ENCODE assay signal across 15 cellular contexts in genomic region chr15:39584266-39584659, GRCh38. TPM values are rescaled to one million over a fixed set of nuclear protein-coding genes. Genes with fewer than 3 reads are reported as not detected.
DNase-seq lines count a peak whose midpoint lies in the region; ATAC-seq and TF ChIP-seq lines count a peak whose summit lies in the region.
"Had no signal": no experiment of that assay in that cellular context is flagged by ENCODE, and none has a peak within 500 bp of the region (broad histone marks: within the 10 kb centered on the region; RNA-seq: fewer than 3 reads in every experiment).

No MANE protein-coding gene starts in this region.

- peak overlapping the region; percentile 89 for H3K4me2 ChIP-seq in osteoblast (ENCODE audit: insufficient read depth, low read length)

- H3K4me3 ChIP-seq in left ventricle myocardium inferior: peak overlapping the region; percentile 78
- peak overlapping the region; percentile 91 for H3K4me3 ChIP-seq in fibroblast of pulmonary artery (replicated peaks; ENCODE audit: low read depth, low read length)
- H3K4me3 ChIP-seq in osteoblast (ENCODE audit: insufficient read depth, low read length): peak overlapping the region; percentile 84
- H3K4me3 ChIP-seq in uterus: peak overlapping the region; percentile 90 to 91
- H3K4me3 ChIP-seq in aorta (ENCODE audit: low read length in 2 of 2): no peak overlapping the region
- no peak overlapping the region for H3K4me3 ChIP-seq in endodermal cell (ENCODE audit: low read length)

- no peak for TF ChIP-seq POLR2A in uterus (IDR thresholded peaks at IDR 0.05)

- H3K4me1 Mint-ChIP-seq in endodermal cell: peaks cover 13% of the 10 kb centered on the region

- H3K27me3 ChIP-seq in left ventricle myocardium inferior (ENCODE audit: low read depth) (peaks cover 4% of the 10 kb centered on the region), osteoblast (ENCODE audit: insufficient read depth, low read length) (no peaks in the 10 kb centered on the region), uterus (no peaks in the 10 kb centered on the region), aorta (ENCODE audit: control insufficient read depth in 1 of 2, insufficient read depth in 2 of 2, low read length in 1 of 2) (no peaks in the 10 kb centered on the region), endodermal cell (ENCODE audit: control insufficient read depth, insufficient read depth, low read length, poor library complexity, severe bottlenecking) (no peaks in the 10 kb centered on the region)

- peaks cover 61% of the 10 kb centered on the region for H3K36me3 ChIP-seq in left ventricle myocardium inferior
- peaks cover 78% of the 10 kb centered on the region for H3K36me3 ChIP-seq in osteoblast (ENCODE audit: insufficient read depth, low read length)
- no peaks in the 10 kb centered on the region for H3K36me3 ChIP-seq in uterus
- H3K36me3 ChIP-seq in aorta (ENCODE audit: control insufficient read depth in 1 of 2, insufficient read depth in 2 of 2, low read length in 1 of 2): no peaks in the 10 kb centered on the region
- peaks cover 63% of the 10 kb centered on the region for H3K36me3 ChIP-seq in endodermal cell (ENCODE audit: control insufficient read depth, insufficient read depth, low read length)
- H3K36me3 ChIP-seq: WERI-Rb-1 had no signal

- ATAC-seq in Right ventricle myocardium inferior (no peak), aorta (ENCODE audit: low FRiP score) (no peak)
- ATAC-seq: naive thymus-derived CD8-positive, alpha-beta T cell had no signal

- TF ChIP-seq CTCF in left ventricle myocardium inferior (IDR thresholded peaks at IDR 0.05; ENCODE audit: borderline replicate concordance) (no peak), fibroblast of pulmonary artery (IDR thresholded peaks at IDR 0.05; ENCODE audit: low read length, missing control alignments) (no peak), osteoblast (IDR thresholded peaks at IDR 0.05; ENCODE audit: extremely low read depth, low read depth, low read length) (no peak), uterus (IDR thresholded peaks at IDR 0.05) (no peak), endodermal cell (conservative IDR thresholded peaks at IDR 0.05) (no peak)

- no peaks in the 10 kb centered on the region for H3K9me3 Mint-ChIP-seq in endodermal cell
- H3K9me3 Mint-ChIP-seq: naive thymus-derived CD8-positive, alpha-beta T cell had no signal

- H3K9ac ChIP-seq in endodermal cell (ENCODE audit: extremely low read depth, low read length, poor library complexity, severe bottlenecking): no peak overlapping the region

- no peak overlapping the region for H3K27ac Mint-ChIP-seq in endodermal cell
- H3K27ac Mint-ChIP-seq: activated naive CD8-positive, alpha-beta T cell; naive thymus-derived CD8-positive, alpha-beta T cell had no signal

- H3K4me3 Mint-ChIP-seq in endodermal cell: no peak overlapping the region
- H3K4me3 Mint-ChIP-seq: activated naive CD8-positive, alpha-beta T cell had no signal

- peaks cover 32% of the 10 kb centered on the region for H3K79me2 ChIP-seq in osteoblast (ENCODE audit: insufficient read depth, low read length)

- peaks cover 19% of the 10 kb centered on the region for H3K36me3 Mint-ChIP-seq in endodermal cell (ENCODE audit: low read depth)
- H3K36me3 Mint-ChIP-seq: activated naive CD8-positive, alpha-beta T cell; naive thymus-derived CD8-positive, alpha-beta T cell had no signal

- peaks cover 79% of the 10 kb centered on the region for H4K20me1 ChIP-seq in osteoblast (ENCODE audit: insufficient read depth, low read length)

- WGBS in aorta, 2 donors: 93 to 95% methylated on average over 7 of the region's 7 CpGs
- WGBS in endodermal cell (ENCODE audit: insufficient coverage in 1 of 2, insufficient read length in 1 of 2), 2 experiments: 94 to 97% methylated on average over 6 to 7 of the region's 7 CpGs

- peaks cover 10% of the 10 kb centered on the region for H3K27me3 Mint-ChIP-seq in endodermal cell (ENCODE audit: insufficient read depth)

- H3K9me3 ChIP-seq in left ventricle myocardium inferior (replicated peaks) (no peaks in the 10 kb centered on the region), osteoblast (ENCODE audit: low read depth, low read length) (no peaks in the 10 kb centered on the region), uterus (no peaks in the 10 kb centered on the region), aorta (ENCODE audit: control insufficient read depth, low read length) (no peaks in the 10 kb centered on the region), endodermal cell (ENCODE audit: control insufficient read depth, low read length) (no peaks in the 10 kb centered on the region)

- intact Hi-C loops in left ventricle myocardium inferior (cut with micrococcal nuclease): loop anchor here (5.0 to 10.0 kb wide), 2 partner anchors 412 to 759 kb away; no protein-coding TSS in a partner anchor
- intact Hi-C loops in Right ventricle myocardium inferior (cut with DNase I): loop anchor here (5.0 kb wide), 5 partner anchors 92 to 877 kb away; no protein-coding TSS in a partner anchor
- intact Hi-C loops in uterus (cut with DNase I; ENCODE audit: low total_unique reads): loop anchor here (5.0 kb wide), 2 partner anchors 412 to 767 kb away; no protein-coding TSS in a partner anchor
- intact Hi-C loops in aorta (cut with DNase I): loop anchor here (5.0 to 10.0 kb wide), 5 partner anchors 412 to 769 kb away; no protein-coding TSS in a partner anchor

- no peak overlapping the region for H2AFZ ChIP-seq in osteoblast (ENCODE audit: low read length)

- H3K4me1 ChIP-seq in left ventricle myocardium inferior: peaks cover 81% of the 10 kb centered on the region
- peaks cover 17% of the 10 kb centered on the region for H3K4me1 ChIP-seq in osteoblast (ENCODE audit: insufficient read depth, low read length)
- H3K4me1 ChIP-seq in uterus: peaks cover 0 to 12% of the 10 kb centered on the region in 2 donors
- H3K4me1 ChIP-seq in aorta (ENCODE audit: control insufficient read depth in 1 of 2, insufficient read depth in 2 of 2, low read length in 2 of 2): no peaks in the 10 kb centered on the region
- peaks cover 3% of the 10 kb centered on the region for H3K4me1 ChIP-seq in endodermal cell (ENCODE audit: control insufficient read depth, insufficient read depth, low read length)

- no peak overlapping the region for H3K27ac ChIP-seq in left ventricle myocardium inferior (replicated peaks)
- H3K27ac ChIP-seq in osteoblast (ENCODE audit: low read depth, low read length): peak overlapping the region; percentile 92
- H3K27ac ChIP-seq in uterus: peak overlapping the region; percentile 98
- H3K27ac ChIP-seq in aorta (ENCODE audit: low read depth in 1 of 2, low read length in 2 of 2): no peak overlapping the region
- H3K27ac ChIP-seq in endodermal cell (ENCODE audit: low read depth, low read length): no peak overlapping the region
- H3K27ac ChIP-seq: WERI-Rb-1 had no signal

- no peak for DNase-seq in left ventricle myocardium inferior
- no peak for DNase-seq in Right ventricle myocardium inferior (ENCODE audit: missing footprints)
- no peak for DNase-seq in fibroblast of pulmonary artery (ENCODE audit: low read depth)
- DNase-seq in osteoblast (ENCODE audit: insufficient read length, low spot score, missing footprints): no peak
- DNase-seq in uterus: no peak
- no peak for DNase-seq in aorta
- DNase-seq in NAMALWA (ENCODE audit: low spot score): no peak
- DNase-seq in endodermal cell: no peak
- DNase-seq: cortex of kidney; foreskin melanocyte; HCEC 1CT; naive thymus-derived CD8-positive, alpha-beta T cell; small intestine; WERI-Rb-1 had no signal

RNA-seq across cellular contexts. Expression of gene THBS1, which starts 3.4 kb away (rescaled TPM):
- total RNA-seq in left ventricle myocardium inferior (47.4 TPM), Right ventricle myocardium inferior (35.4 TPM), osteoblast (6,477 and 8,941 TPM in 2 replicates), uterus (100 to 1,000 TPM; 119 to 341 (median 210) TPM), aorta (1,000 to 10,000 TPM in 1 of 2 donors, 100 to 1,000 TPM in 1; 270 to 1,398 TPM), endodermal cell (10 to 100 TPM; 13.9 to 16.5 TPM)
- polyA plus RNA-seq in aorta: 10 to 100 TPM in 1 of 2 donors, 1 to 10 TPM in 1; 9.8 to 24.1 TPM
- polyA plus RNA-seq in endodermal cell (2013, experiment 1 of 2): 27.0 TPM
- polyA plus RNA-seq in endodermal cell (2013, experiment 2 of 2): 28.3 TPM

Comparison
In these comparisons a context has a peak if more than half of its experiments do, and no peak if none do; other contexts are left out.
1. H3K27ac ChIP-seq: peak in osteoblast (single experiment) and uterus (2 of 2); none in left ventricle myocardium inferior (single experiment), aorta (0 of 2) and endodermal cell (single experiment).
2. H3K4me3 ChIP-seq: peak in left ventricle myocardium inferior (single experiment), fibroblast of pulmonary artery (single experiment), osteoblast (single experiment) and uterus (2 of 2); none in aorta (0 of 2) and endodermal cell (single experiment).